1 cellular context compared by ENCODE assay signal in genomic region chr12:83173250-83173649, GRCh38.
TF ChIP-seq lines count a peak whose summit lies in the region.

No MANE protein-coding gene starts in this region.

TF ChIP-seq in K562, 482 proteins besides CTCF, POLR2A, EP300 and RAD21 (continued from another document and continues in another):
- TF ChIP-seq ZBTB2 (IDR thresholded peaks at IDR 0.05) (peak; percentile 76; the same call in 1 of the 2 replicates), KLF16 (IDR thresholded peaks at IDR 0.05) (peak; percentile 91), DPF2 (IDR thresholded peaks at IDR 0.05) (peak; percentile 99), CHAMP1 (IDR thresholded peaks at IDR 0.05) (peak; percentile 94), MGA (IDR thresholded peaks at IDR 0.05) (no peak), SMAD2 (IDR thresholded peaks at IDR 0.05; ENCODE audit: low read depth, low read length) (no peak), ZNF592 (IDR thresholded peaks at IDR 0.05) (peak; percentile 74), ZBTB9 (CRISPR knock-in tag; IDR thresholded peaks at IDR 0.05) (0 out of 2 replicates have a peak, but pooled peaks have one; percentile 49), ZNF766 (CRISPR knock-in tag; conservative IDR thresholded peaks at IDR 0.05) (peak; percentile 47; the same call in 1 of the 2 replicates), TARDBP (IDR thresholded peaks at IDR 0.05) (no peak), CXXC5 (CRISPR knock-in tag; IDR thresholded peaks at IDR 0.05) (peak; percentile 55), TAF9B (IDR thresholded peaks at IDR 0.05; ENCODE audit: partially characterized antibody) (peak; percentile 47), NR2F6 (CRISPR knock-in tag; IDR thresholded peaks at IDR 0.05) (no peak), ZNF77 (CRISPR knock-in tag; IDR thresholded peaks at IDR 0.05) (no peak), NFIC (IDR thresholded peaks at IDR 0.05) (peak; percentile 86), THRA (IDR thresholded peaks at IDR 0.05) (0 out of 2 replicates have a peak, but pooled peaks have one; percentile 46), GATAD2A (IDR thresholded peaks at IDR 0.05) (peak; percentile 61; the same call in 1 of the 2 replicates), MAX (CRISPR knock-in tag; IDR thresholded peaks at IDR 0.05) (no peak), BRF1 (IDR thresholded peaks at IDR 0.05; ENCODE audit: borderline replicate concordance, extremely low read depth, insufficient read length) (no peak), ELF2 (CRISPR knock-in tag; IDR thresholded peaks at IDR 0.05) (no peak), PYGO2 (tag; IDR thresholded peaks at IDR 0.05) (peak; percentile 79; the same call in 1 of the 2 replicates), PURB (CRISPR knock-in tag; IDR thresholded peaks at IDR 0.05; ENCODE audit: low read depth) (no peak), CREM (IDR thresholded peaks at IDR 0.05; ENCODE audit: low read depth) (peak; percentile 53; the same call in 1 of the 2 replicates), MTA1 (IDR thresholded peaks at IDR 0.05; ENCODE audit: borderline replicate concordance) (peak; percentile 68; the same call in 1 of the 2 replicates), AFF4 (CRISPR knock-in tag; IDR thresholded peaks at IDR 0.05) (no peak), SMAD4 (CRISPR knock-in tag; conservative IDR thresholded peaks at IDR 0.05) (peak; percentile 87), KDM1A (IDR thresholded peaks at IDR 0.05) (peak; percentile 90 to 93), ZNF584 (CRISPR knock-in tag; IDR thresholded peaks at IDR 0.05; ENCODE audit: low read depth) (no peak)
